Comparison of ENCODE assay signal across 26 cellular contexts in genomic region chr2:226600184-226600583, GRCh38.
DNase-seq lines count a peak whose midpoint lies in the region; FAIRE-seq and TF ChIP-seq lines count a peak whose summit lies in the region.
"Had no signal": no experiment of that assay in that cellular context is flagged by ENCODE, and none has a peak within 500 bp of the region (broad histone marks: within the 10 kb centered on the region; RNA-seq: fewer than 3 reads in every experiment).

No MANE protein-coding gene starts in this region.

- H3K9ac ChIP-seq in astrocyte (ENCODE audit: low read length) = no peak overlapping the region

- no peaks in the 10 kb centered on the region for H4K20me1 ChIP-seq in astrocyte (ENCODE audit: insufficient read depth, low read length)

- peaks cover 2% of the 10 kb centered on the region for H3K36me3 Mint-ChIP-seq in astrocyte (ENCODE audit: low read depth, unreplicated experiment)
- no peaks in the 10 kb centered on the region for H3K36me3 Mint-ChIP-seq in type B pancreatic cell
- H3K36me3 Mint-ChIP-seq in activated naive CD8-positive, alpha-beta T cell treated with anti-CD3 and anti-CD28 coated beads for 36 hours = no peaks in the 10 kb centered on the region
- H3K36me3 Mint-ChIP-seq: activated naive CD8-positive, alpha-beta T cell treated with anti-CD3 and anti-CD28 coated beads, Interleukin-2, amount 10 ng/mL, durations not matched to agents 7 days and 5 days; brain had no signal

- FAIRE-seq in astrocyte (lab: Jason Lieb, UNC) = peak; percentile 43
- FAIRE-seq: GM12878 had no signal

- H3K27ac Mint-ChIP-seq in astrocyte (ENCODE audit: unreplicated experiment) (peak overlapping the region; percentile 66), type B pancreatic cell (no peak overlapping the region)
- H3K27ac Mint-ChIP-seq in activated naive CD8-positive, alpha-beta T cell treated with anti-CD3 and anti-CD28 coated beads for 36 hours = no peak overlapping the region
- H3K27ac Mint-ChIP-seq: activated naive CD8-positive, alpha-beta T cell treated with anti-CD3 and anti-CD28 coated beads, Interleukin-2, amount 10 ng/mL, durations not matched to agents 7 days and 5 days; B cell; effector memory CD8-positive, alpha-beta T cell had no signal

- no peak overlapping the region for H3K4me3 ChIP-seq in astrocyte (ENCODE audit: insufficient read depth, low read depth, low read length)
- H3K4me3 ChIP-seq: colonic mucosa, esophagus muscularis mucosa, GM12878, lung, stomach, tibial nerve had no signal

- H3K27me3 ChIP-seq in astrocyte (ENCODE audit: insufficient read depth, low read length) = no peaks in the 10 kb centered on the region
- H3K27me3 ChIP-seq: colonic mucosa, esophagus muscularis mucosa, stomach, tibial nerve had no signal

- TF ChIP-seq CTCF in astrocyte (IDR thresholded peaks at IDR 0.05; ENCODE audit: insufficient read depth, low read depth, low read length) (no peak), type B pancreatic cell (conservative IDR thresholded peaks at IDR 0.05) (peak; percentile 43)

- H3K9me3 ChIP-seq in astrocyte (ENCODE audit: insufficient read depth, low read depth, low read length) = no peaks in the 10 kb centered on the region
- H3K9me3 ChIP-seq: colonic mucosa, esophagus muscularis mucosa, stomach, tibial nerve had no signal

- no peak overlapping the region for H2AFZ ChIP-seq in astrocyte (ENCODE audit: low read depth, low read length)

- no peaks in the 10 kb centered on the region for H3K79me2 ChIP-seq in astrocyte (ENCODE audit: insufficient read depth, low read length)

- H3K36me3 ChIP-seq in astrocyte (ENCODE audit: insufficient read depth, low read length) = no peaks in the 10 kb centered on the region
- H3K36me3 ChIP-seq: colonic mucosa, esophagus muscularis mucosa, stomach, tibial nerve had no signal

- H3K4me3 Mint-ChIP-seq in astrocyte (ENCODE audit: unreplicated experiment) (no peak overlapping the region), type B pancreatic cell (no peak overlapping the region)
- H3K4me3 Mint-ChIP-seq in activated naive CD8-positive, alpha-beta T cell treated with anti-CD3 and anti-CD28 coated beads for 36 hours = no peak overlapping the region
- H3K4me3 Mint-ChIP-seq: activated naive CD8-positive, alpha-beta T cell treated with anti-CD3 and anti-CD28 coated beads, Interleukin-2, amount 10 ng/mL, durations not matched to agents 7 days and 5 days; B cell; brain; effector memory CD8-positive, alpha-beta T cell; neural crest cell had no signal

- H3K9me3 Mint-ChIP-seq in astrocyte (ENCODE audit: unreplicated experiment) (no peaks in the 10 kb centered on the region), type B pancreatic cell (peaks cover 8% of the 10 kb centered on the region)
- no peaks in the 10 kb centered on the region for H3K9me3 Mint-ChIP-seq in activated naive CD8-positive, alpha-beta T cell treated with anti-CD3 and anti-CD28 coated beads for 36 hours
- H3K9me3 Mint-ChIP-seq: effector memory CD8-positive, alpha-beta T cell; neural crest cell had no signal

- H3K4me2 ChIP-seq in astrocyte (ENCODE audit: low read length) = no peak overlapping the region

- DNase-seq in SIG-M5 treated with dmso at 0.1 percent for 504 hours (lab: John Stamatoyannopoulos, UW; ENCODE audit: unreplicated experiment) (peak; percentile 21), SIG-M5 (lab: John Stamatoyannopoulos, UW) (no peak), astrocyte (ENCODE audit: low read depth) (peak; percentile 57), foreskin melanocyte (peak; percentile 29), type B pancreatic cell (ENCODE audit: extremely low spot score, unreplicated experiment) (no peak), HuH-7.5 (ENCODE audit: low spot score) (no peak)
- no peak for DNase-seq in activated naive CD8-positive, alpha-beta T cell treated with anti-CD3 and anti-CD28 coated beads for 36 hours
- no peak for DNase-seq in activated T-cell treated with anti-CD3 and anti-CD28 coated beads, Interleukin-2, amount 50 U/mL, for 48 hours
- DNase-seq: activated CD4-positive, alpha-beta T cell treated with anti-CD3 and anti-CD28 coated beads, Interleukin-2, amount 50 U/mL, for 48 hours; activated effector memory CD4-positive, alpha-beta T cell treated with Interleukin-2 at 50 U/mL for 16 hours; activated naive CD8-positive, alpha-beta T cell treated with anti-CD3 and anti-CD28 coated beads, Interleukin-2, amount 10 ng/mL, durations not matched to agents 7 days and 5 days; colonic mucosa; effector memory CD8-positive, alpha-beta T cell; NCI-H2081 treated with DMSO at 0.1 percent for 48 hours; NCI-H446; OCI-M1; stimulated activated CD8-positive, alpha-beta memory T cell treated with anti-CD3 and anti-CD28 coated beads, Interleukin-4, amount 100 ng/mL, for 48 hours; stomach had no signal

- H3K27me3 Mint-ChIP-seq in astrocyte (ENCODE audit: low read depth, unreplicated experiment) (no peaks in the 10 kb centered on the region), type B pancreatic cell (peaks cover 12% of the 10 kb centered on the region)
- peaks cover 45% of the 10 kb centered on the region for H3K27me3 Mint-ChIP-seq in activated naive CD8-positive, alpha-beta T cell treated with anti-CD3 and anti-CD28 coated beads for 36 hours

- H3K4me1 Mint-ChIP-seq in astrocyte (ENCODE audit: low read depth, unreplicated experiment) (peaks cover 32% of the 10 kb centered on the region), type B pancreatic cell (ENCODE audit: unreplicated experiment) (peaks cover 12% of the 10 kb centered on the region)
- H3K4me1 Mint-ChIP-seq in activated naive CD8-positive, alpha-beta T cell treated with anti-CD3 and anti-CD28 coated beads for 36 hours = peaks cover 1% of the 10 kb centered on the region
- H3K4me1 Mint-ChIP-seq: activated naive CD8-positive, alpha-beta T cell treated with anti-CD3 and anti-CD28 coated beads, Interleukin-2, amount 10 ng/mL, durations not matched to agents 7 days and 5 days; B cell had no signal

- no peak overlapping the region for H3K27ac ChIP-seq in astrocyte (ENCODE audit: low read depth, low read length)
- H3K27ac ChIP-seq: 22Rv1, colonic mucosa, esophagus muscularis mucosa, stomach, tibial nerve had no signal

- peaks cover 11% of the 10 kb centered on the region for H3K4me1 ChIP-seq in astrocyte (ENCODE audit: insufficient read depth, low read length)
- H3K4me1 ChIP-seq: colonic mucosa, esophagus muscularis mucosa, stomach, tibial nerve had no signal

Comparison
In these comparisons a context has a peak if more than half of its experiments do, and no peak if none do; other contexts are left out.
1. DNase-seq: peak in SIG-M5 treated with dmso at 0.1 percent for 504 hours (single experiment), astrocyte (single experiment) and foreskin melanocyte (single experiment); none in SIG-M5 (single experiment), type B pancreatic cell (single experiment), activated naive CD8-positive, alpha-beta T cell treated with anti-CD3 and anti-CD28 coated beads for 36 hours (single experiment), HuH-7.5 (single experiment) and activated T-cell treated with anti-CD3 and anti-CD28 coated beads, Interleukin-2, amount 50 U/mL, for 48 hours (0 of 2).